ENCODE assay signal across 9 cellular contexts in the genomic region with DNA sequence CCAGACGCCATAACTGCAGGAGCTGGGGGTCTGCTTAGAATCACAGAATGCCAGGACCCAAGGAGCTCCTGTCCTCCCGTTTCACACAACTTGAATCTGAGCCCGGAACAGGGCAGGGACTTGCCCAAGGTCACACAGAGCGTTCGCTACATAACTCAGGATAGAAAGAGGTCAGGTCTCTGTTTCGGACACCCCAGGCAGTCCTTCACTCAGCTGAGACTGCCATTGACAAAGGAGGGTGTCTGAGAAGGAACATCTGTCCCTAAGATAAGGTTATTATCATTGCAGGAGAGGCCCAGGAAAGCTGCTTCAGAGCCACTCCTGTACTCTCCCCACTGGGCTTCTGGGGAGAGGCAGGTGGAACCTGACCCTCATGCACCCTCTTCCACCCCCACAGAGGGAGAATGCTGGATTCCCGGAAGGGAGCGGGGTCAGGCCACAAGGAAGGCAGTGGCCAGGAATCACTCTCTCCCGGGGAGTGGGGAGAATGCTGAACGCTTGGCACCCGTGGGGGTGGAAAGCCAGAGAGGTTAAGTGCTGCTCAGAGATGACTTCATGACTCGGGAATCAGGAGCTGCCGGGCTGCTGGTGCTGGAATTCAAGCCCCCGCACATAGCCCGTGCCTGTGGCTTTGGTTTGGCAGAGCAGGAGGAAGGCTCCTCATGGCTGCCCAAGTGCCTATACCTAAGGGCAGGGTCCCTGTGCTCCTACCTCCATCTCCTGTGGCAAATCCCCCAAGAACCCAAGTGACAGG. TPM values are rescaled to one million over a fixed set of nuclear protein-coding genes. Genes with fewer than 3 reads are reported as not detected.
DNase-seq lines count a peak whose midpoint lies in the region; ATAC-seq and TF ChIP-seq lines count a peak whose summit lies in the region.
"Had no signal": no experiment of that assay in that cellular context is flagged by ENCODE, and none has a peak within 500 bp of the region (broad histone marks: within the 10 kb centered on the region; RNA-seq: fewer than 3 reads in every experiment).

No MANE protein-coding gene starts in this region.

- no peaks in the 10 kb centered on the region for H3K9me3 ChIP-seq in HUES6 (ENCODE audit: control insufficient read depth, insufficient read depth, low read depth, low read length)
- no peaks in the 10 kb centered on the region for H3K9me3 ChIP-seq in left lung
- no peaks in the 10 kb centered on the region for H3K9me3 ChIP-seq in thyroid gland
- H3K9me3 ChIP-seq in effector memory CD4-positive, alpha-beta T cell (ENCODE audit: control insufficient read depth, low read length): no peaks in the 10 kb centered on the region

- TF ChIP-seq CTCF in left lung (IDR thresholded peaks at IDR 0.05): no peak
- TF ChIP-seq CTCF in thyroid gland (IDR thresholded peaks at IDR 0.05): no peak
- no peak for TF ChIP-seq CTCF in GM10248 (IDR thresholded peaks at IDR 0.05; ENCODE audit: control extremely low read depth, extremely low read depth, low read depth, missing control alignments)

- H3K4me1 Mint-ChIP-seq in stimulated activated naive B cell treated with anti-CD40 and anti-IgM and Interleukin-4, amounts not matched to agents 10 μg/mL and 1 μg/mL and 100 μg/mL, for 72 hours: peaks cover 3 to 5% of the 10 kb centered on the region in 2 donors

- no peaks in the 10 kb centered on the region for H3K9me3 Mint-ChIP-seq in stimulated activated naive B cell treated with anti-CD40 and anti-IgM and Interleukin-4, amounts not matched to agents 10 μg/mL and 1 μg/mL and 100 μg/mL, for 72 hours

- no peak overlapping the region for H3K27ac Mint-ChIP-seq in stimulated activated naive B cell treated with anti-CD40 and anti-IgM and Interleukin-4, amounts not matched to agents 10 μg/mL and 1 μg/mL and 100 μg/mL, for 72 hours

- peaks cover 57% of the 10 kb centered on the region for H3K4me1 ChIP-seq in HUES6 (ENCODE audit: control insufficient read depth, insufficient read depth, low read length)
- H3K4me1 ChIP-seq in left lung: peaks cover 34 to 49% of the 10 kb centered on the region in 2 donors
- H3K4me1 ChIP-seq in thyroid gland: peaks cover 57 to 66% of the 10 kb centered on the region in 2 donors
- no peaks in the 10 kb centered on the region for H3K4me1 ChIP-seq in effector memory CD4-positive, alpha-beta T cell (ENCODE audit: control insufficient read depth, insufficient read depth, low read length, poor library complexity, severe bottlenecking)

- peak in 1 of 2 donors; percentile 50 for TF ChIP-seq POLR2A in thyroid gland (IDR thresholded peaks at IDR 0.05)

- H3K9ac ChIP-seq in HUES6 (ENCODE audit: low read length): peak overlapping the region; percentile 8

- ATAC-seq in left lung: peak; percentile 46
- ATAC-seq in stimulated activated naive B cell treated with anti-CD40 and anti-IgM and Interleukin-4, amounts not matched to agents 10 μg/mL and 1 μg/mL and 100 μg/mL, for 72 hours (replicated peaks): no peak
- no peak for ATAC-seq in GM21723 (IDR thresholded peaks at IDR 0.05; ENCODE audit: unreplicated experiment)

- no peaks in the 10 kb centered on the region for H3K27me3 ChIP-seq in HUES6 (ENCODE audit: control insufficient read depth, insufficient read depth, low read length)
- H3K27me3 ChIP-seq in left lung: no peaks in the 10 kb centered on the region
- H3K27me3 ChIP-seq in thyroid gland: no peaks in the 10 kb centered on the region
- no peaks in the 10 kb centered on the region for H3K27me3 ChIP-seq in effector memory CD4-positive, alpha-beta T cell (replicated peaks; ENCODE audit: control insufficient read depth, insufficient read depth, low read length, poor library complexity, severe bottlenecking)

- CTCF ChIA-PET in GM10248 (lab: Yijun Ruan, JAX): interaction anchor here (0.8 to 2.0 kb wide), 5 partner anchors 9 to 99 kb away, joined by 3 to 6 read pairs (median 4); no protein-coding TSS in a partner anchor

- H3K4me3 ChIP-seq in HUES6 (ENCODE audit: low read depth, low read length) (no peak overlapping the region), left lung (no peak overlapping the region), thyroid gland (replicated peaks in 1 of 3) (no peak overlapping the region)
- H3K4me3 ChIP-seq in effector memory CD4-positive, alpha-beta T cell (ENCODE audit: insufficient read depth, low read depth, low read length, poor library complexity, severe bottlenecking): no peak overlapping the region

- no peak overlapping the region for H3K4me3 Mint-ChIP-seq in stimulated activated naive B cell treated with anti-CD40 and anti-IgM and Interleukin-4, amounts not matched to agents 10 μg/mL and 1 μg/mL and 100 μg/mL, for 72 hours

- POLR2A ChIA-PET in GM10248 (lab: Yijun Ruan, JAX): no interaction called here

- DNase-seq in cortex of kidney (lab: John Stamatoyannopoulos, UW) (peak; percentile 26), left lung (peak; percentile 74 to 76), thyroid gland (peak; percentile 87 to 90), GM10248 (ENCODE audit: extremely low spot score) (no peak)
- DNase-seq in stimulated activated naive B cell treated with anti-CD40 and anti-IgM and Interleukin-4, amounts not matched to agents 10 μg/mL and 1 μg/mL and 100 μg/mL, for 72 hours: no peak
- no peak for DNase-seq in effector memory CD4-positive, alpha-beta T cell

- H3K27ac ChIP-seq in HUES6 (ENCODE audit: low read depth, low read length) (peak overlapping the region; percentile 50; the same call in 1 of the 2 replicates), left lung (peak overlapping the region; percentile 33 to 70), thyroid gland (peak overlapping the region; percentile 79 to 97 (median 93))
- H3K27ac ChIP-seq in effector memory CD4-positive, alpha-beta T cell (ENCODE audit: insufficient read depth, low read length, poor library complexity, severe bottlenecking): no peak overlapping the region

- intact Hi-C loops in left lung (cut with DNase I) (no loop called here), thyroid gland (cut with DNase I) (no loop called here)

- peaks cover 27 to 32% of the 10 kb centered on the region in 2 donors for H3K27me3 Mint-ChIP-seq in stimulated activated naive B cell treated with anti-CD40 and anti-IgM and Interleukin-4, amounts not matched to agents 10 μg/mL and 1 μg/mL and 100 μg/mL, for 72 hours

- H3K36me3 Mint-ChIP-seq in stimulated activated naive B cell treated with anti-CD40 and anti-IgM and Interleukin-4, amounts not matched to agents 10 μg/mL and 1 μg/mL and 100 μg/mL, for 72 hours: peaks cover 0 to 3% of the 10 kb centered on the region in 2 donors

- 41 to 60% methylated on average over 12 to 15 of the region's 15 CpGs for WGBS in thyroid gland, 2 donors

- peaks cover 15% of the 10 kb centered on the region; the same call in 1 of the 2 replicates for H3K36me3 ChIP-seq in HUES6 (ENCODE audit: control insufficient read depth, insufficient read depth, low read length)
- peaks cover 0 to 52% of the 10 kb centered on the region in 2 donors for H3K36me3 ChIP-seq in left lung
- H3K36me3 ChIP-seq in thyroid gland: peaks cover 8% of the 10 kb centered on the region in 2 donors
- H3K36me3 ChIP-seq in effector memory CD4-positive, alpha-beta T cell (ENCODE audit: control insufficient read depth, insufficient read depth, low read length): no peaks in the 10 kb centered on the region

RNA-seq across cellular contexts. Expression of a gene that starts 10.7 kb away (rescaled TPM):
- total RNA-seq in left lung: 100 to 1,000 TPM; 199 to 329 TPM
- 100 to 1,000 TPM in 1 of 4 donors, 10 to 100 TPM in 3; 35.5 to 101 (median 63.3) TPM for total RNA-seq in thyroid gland

RNA-seq across cellular contexts. Expression of a gene that starts 25.4 kb away (rescaled TPM):
- total RNA-seq in left lung: 10 to 100 TPM; 44.3 to 48.8 TPM
- total RNA-seq in thyroid gland: 10 to 100 TPM; 52.7 to 86.1 (median 76.6) TPM

RNA-seq across cellular contexts. Expression of a gene that starts 29.4 kb away (rescaled TPM):
- under 1 TPM in 1 of 2 donors, not detected in 1; 0.23 TPM for total RNA-seq in left lung
- total RNA-seq in thyroid gland: 1 to 10 TPM in 1 of 4 donors, not detected in 3; 1.2 TPM

RNA-seq across cellular contexts. Expression of a gene that starts 30.9 kb away (rescaled TPM):
- total RNA-seq in left lung (not detected), thyroid gland (not detected)
- total RNA-seq: dermis microvascular lymphatic vessel endothelial cell had no signal

RNA-seq across cellular contexts. Expression of a gene that starts 40.6 kb away (rescaled TPM):
- total RNA-seq in left lung (under 1 TPM in 1 of 2 donors, not detected in 1; 0.44 TPM), thyroid gland (not detected)
- total RNA-seq: dermis microvascular lymphatic vessel endothelial cell had no signal

Comparison
In these comparisons a context has a peak if more than half of its experiments do, and no peak if none do; other contexts are left out.
1. DNase-seq: peak in cortex of kidney (single experiment), left lung (2 of 2) and thyroid gland (2 of 2); none in stimulated activated naive B cell treated with anti-CD40 and anti-IgM and Interleukin-4, amounts not matched to agents 10 μg/mL and 1 μg/mL and 100 μg/mL, for 72 hours (single experiment), effector memory CD4-positive, alpha-beta T cell (0 of 3) and GM10248 (single experiment).